In the genomic region with DNA sequence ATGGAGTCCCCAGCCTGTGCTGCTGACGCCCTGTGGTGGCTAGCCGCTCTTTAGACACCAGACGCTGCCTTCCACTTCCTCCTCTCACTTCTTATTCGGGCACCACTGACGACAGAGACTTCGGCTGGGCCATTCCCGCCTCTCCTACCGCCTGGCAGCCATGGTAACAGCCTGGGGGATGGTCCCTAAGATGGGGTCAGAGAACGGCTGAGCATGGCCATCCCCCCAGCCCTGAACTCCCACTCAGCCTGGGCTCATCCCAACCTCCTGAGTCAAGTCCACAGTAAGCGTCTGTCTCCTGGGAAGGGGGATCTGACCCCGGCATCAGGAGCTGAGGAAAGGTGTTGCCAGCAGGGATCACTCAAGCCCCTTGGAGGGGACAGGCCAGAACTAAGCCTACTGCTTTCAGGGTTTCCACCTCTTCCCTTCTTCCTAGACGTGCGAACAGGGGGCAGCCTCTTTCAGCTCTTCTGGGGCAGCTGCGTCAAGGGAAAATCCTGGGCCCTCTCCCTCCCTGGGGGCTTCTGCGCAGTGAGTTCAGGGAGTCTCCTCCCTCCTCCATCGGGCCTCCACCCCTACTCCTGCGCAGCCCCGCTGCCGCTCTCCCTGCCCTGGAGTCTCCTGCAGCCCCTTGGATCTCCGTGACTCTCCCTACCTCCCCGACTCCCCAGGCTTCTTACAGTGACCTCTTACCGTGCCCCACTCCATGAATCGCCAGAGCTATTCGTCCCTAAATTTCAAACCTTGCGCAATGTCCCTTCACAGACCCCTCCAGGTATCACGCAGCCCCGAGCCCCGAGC, we compare ENCODE assay signal across 9 cellular contexts. TPM values are rescaled to one million over a fixed set of nuclear protein-coding genes. Genes with fewer than 3 reads are reported as not detected.
A peak's percentile ranks its signal among the peaks of the same experiment; 100 is the strongest.
DNase-seq lines count a peak whose midpoint lies in the region; ATAC-seq and TF ChIP-seq lines count a peak whose summit lies in the region.
"Had no signal": no experiment of that assay in that cellular context is flagged by ENCODE, and none has a peak within 500 bp of the region (broad histone marks: within the 10 kb centered on the region; RNA-seq: fewer than 3 reads in every experiment).

No MANE protein-coding gene starts in this region.

- H3K4me3 ChIP-seq in left ventricle myocardium inferior (peak overlapping the region; percentile 86), rectal smooth muscle tissue (ENCODE audit: low read length) (peak overlapping the region; percentile 39)

- H3K27me3 ChIP-seq in left ventricle myocardium inferior (ENCODE audit: low read depth) (peaks cover 31% of the 10 kb centered on the region), rectal smooth muscle tissue (ENCODE audit: control insufficient read depth, insufficient read depth, low read length) (peaks cover 13% of the 10 kb centered on the region)

- H3K9me3 ChIP-seq in left ventricle myocardium inferior (replicated peaks): no peaks in the 10 kb centered on the region

- intact Hi-C loops in Right ventricle myocardium inferior (cut with DNase I) (no loop called here), cardiac septum (cut with DNase I) (loop anchor here (5.0 kb wide), 1 partner anchor 76 kb away; no protein-coding TSS in a partner anchor), left ventricle myocardium inferior (cut with micrococcal nuclease) (no loop called here)

- H3K9ac ChIP-seq in rectal smooth muscle tissue (ENCODE audit: low read length): no peak overlapping the region

- H3K4me1 ChIP-seq in left ventricle myocardium inferior (peaks cover 62% of the 10 kb centered on the region), rectal smooth muscle tissue (ENCODE audit: control insufficient read depth, insufficient read depth, low read length) (peaks cover 7% of the 10 kb centered on the region)

- peak; percentile 84 for DNase-seq in Right ventricle myocardium inferior (ENCODE audit: missing footprints)
- DNase-seq in cardiac septum (ENCODE audit: low spot score): no peak
- DNase-seq in UCSD-AML1 (lab: John Stamatoyannopoulos, UW; ENCODE audit: unreplicated experiment): peak; percentile 67
- no peak for DNase-seq in left ventricle myocardium inferior
- no peak for DNase-seq in inferior parietal cortex (ENCODE audit: extremely low spot score)

- peaks cover 9% of the 10 kb centered on the region for H3K36me3 ChIP-seq in left ventricle myocardium inferior
- H3K36me3 ChIP-seq in rectal smooth muscle tissue (ENCODE audit: control insufficient read depth, insufficient read depth, low read length): peaks cover 4% of the 10 kb centered on the region

- ATAC-seq in Right ventricle myocardium inferior (no peak), HG03354 (IDR thresholded peaks at IDR 0.05; ENCODE audit: poor library complexity, severe bottlenecking, unreplicated experiment) (peak; percentile 77), HG03139 (IDR thresholded peaks at IDR 0.05; ENCODE audit: unreplicated experiment) (no peak)

- TF ChIP-seq CTCF in left ventricle myocardium inferior (IDR thresholded peaks at IDR 0.05; ENCODE audit: borderline replicate concordance): no peak

- H3K27ac ChIP-seq in left ventricle myocardium inferior (replicated peaks) (peak overlapping the region; percentile 97), rectal smooth muscle tissue (ENCODE audit: low read depth, low read length) (no peak overlapping the region)

RNA-seq across cellular contexts. Expression of gene TAMALIN, which starts 0.6 kb away (rescaled TPM):
- total RNA-seq in Right ventricle myocardium inferior: 20.3 TPM
- total RNA-seq in cardiac septum: 27.5 TPM
- 20.0 TPM for total RNA-seq in left ventricle myocardium inferior
- total RNA-seq: bronchial epithelial cell had no signal

RNA-seq across cellular contexts. Expression of gene NR4A1, which starts 45.1 kb away (rescaled TPM):
- 40.6 TPM for total RNA-seq in Right ventricle myocardium inferior
- total RNA-seq in cardiac septum: 76.3 TPM
- 55.5 TPM for total RNA-seq in left ventricle myocardium inferior

RNA-seq across cellular contexts. Expression of gene ACVR1B, which starts 54.6 kb away (rescaled TPM):
- total RNA-seq in Right ventricle myocardium inferior (10.8 TPM), cardiac septum (9.3 TPM), left ventricle myocardium inferior (8.5 TPM)

Comparison
In these comparisons a context has a peak if more than half of its experiments do, and no peak if none do; other contexts are left out.
1. DNase-seq: peak in Right ventricle myocardium inferior (single experiment) and UCSD-AML1 (single experiment); none in cardiac septum (single experiment), left ventricle myocardium inferior (single experiment) and inferior parietal cortex (single experiment).